ENCODE assay signal across 20 cellular contexts in the genomic region with DNA sequence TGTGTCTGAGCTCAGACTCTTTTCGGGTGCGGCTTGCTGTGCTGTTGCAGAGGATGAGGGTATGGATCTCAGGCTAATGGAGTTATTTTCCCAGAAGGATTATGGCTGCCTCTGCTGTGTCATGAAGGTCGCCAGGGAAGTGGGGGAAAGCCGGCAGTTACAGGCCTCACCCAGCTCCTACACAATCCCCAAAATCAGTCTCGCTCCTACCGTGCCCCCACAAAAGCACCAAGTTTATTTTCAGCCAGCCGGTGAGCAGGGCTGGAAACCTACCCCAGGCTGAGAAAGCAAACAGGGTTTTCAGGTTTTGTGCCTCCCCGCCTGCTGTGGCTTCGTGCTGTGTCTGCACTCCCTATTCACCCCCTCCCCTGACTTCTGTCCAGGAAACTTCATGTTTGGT.
"Had no signal": no experiment of that assay in that cellular context is flagged by ENCODE, and none has a peak within 500 bp of the region (broad histone marks: within the 10 kb centered on the region; RNA-seq: fewer than 3 reads in every experiment).

No MANE protein-coding gene starts in this region.

- H3K9me3 ChIP-seq: SK-N-SH had no signal

- H3K4me3 Mint-ChIP-seq: T-cell had no signal

- ATAC-seq: Panc1, PC-3, T-cell had no signal

- H3K27ac Mint-ChIP-seq: T-cell had no signal

- H3K4me2 ChIP-seq: SK-N-SH had no signal

- H3K9ac ChIP-seq: SK-N-SH had no signal

- H3K4me1 Mint-ChIP-seq: T-cell had no signal

- H3K36me3 Mint-ChIP-seq: T-cell had no signal

- DNase-seq: KBM-7; MV-4-11; NCI-H1048; NCI-H1105; NCI-H1417; NCI-H1436 treated with DMSO at 0.1 percent for 48 hours; NCI-H1694; NCI-H187 treated with DMSO at 0.1 percent for 48 hours; NCI-H2029 treated with DMSO at 0.1 percent for 48 hours; NCI-H2227 treated with DMSO at 0.1 percent for 48 hours; NCI-H524 treated with DMSO at 0.1 percent for 48 hours; NCI-H774; NK-92 treated with Interleukin-12 subunit alpha and Interleukin-12 subunit beta, amount 100 ng/mL, for 24 hours; PC-3; SHP77; SK-N-SH; SW 1271; T-cell had no signal

- H3K27ac ChIP-seq: RWPE1 had no signal
